9 cellular contexts compared by ENCODE assay signal in genomic region chr20:62368629-62369507, GRCh38. TPM values are rescaled to one million over a fixed set of nuclear protein-coding genes. Genes with fewer than 3 reads are reported as not detected.
DNase-seq lines count a peak whose midpoint lies in the region; ATAC-seq and TF ChIP-seq lines count a peak whose summit lies in the region.
"Had no signal": no experiment of that assay in that cellular context is flagged by ENCODE, and none has a peak within 500 bp of the region (broad histone marks: within the 10 kb centered on the region; RNA-seq: fewer than 3 reads in every experiment).

No MANE protein-coding gene starts in this region.

- peaks cover 6% of the 10 kb centered on the region for H3K79me1 ChIP-seq in mesendoderm (ENCODE audit: low read length)

- DNase-seq in Daoy (ENCODE audit: low read depth) (peak; percentile 82), NCI-H2227 (lab: John Stamatoyannopoulos, UW; ENCODE audit: unreplicated experiment) (peak; percentile 69), dorsolateral prefrontal cortex (peak in 2 of 10 donors; percentile 48 to 63), mesendoderm (peak; percentile 84), NCI-H1436 (lab: John Stamatoyannopoulos, UW) (no peak), UCSD-AML1 (lab: John Stamatoyannopoulos, UW; ENCODE audit: unreplicated experiment) (no peak)
- DNase-seq in activated CD8-positive, alpha-beta memory T cell treated with anti-CD3 and anti-CD28 coated beads, Interleukin-2, amount 50 U/mL, for 4 hours, result no peak

- peaks cover 17% of the 10 kb centered on the region for H3K79me2 ChIP-seq in mesendoderm (ENCODE audit: control insufficient read depth, insufficient read depth, low read length)

- H3K27ac ChIP-seq in dorsolateral prefrontal cortex (peak overlapping the region in 26 of 59 donors; percentile 12 to 87 (median 56)), mesendoderm (ENCODE audit: low read depth, low read length) (peak overlapping the region; percentile 34)
- H3K27ac ChIP-seq: SK-N-MC had no signal

- no peaks in the 10 kb centered on the region for H3K36me3 ChIP-seq in mesendoderm (ENCODE audit: control insufficient read depth, insufficient read depth, low read length)

- no CpG with 5 or more reads among the region's 26 CpGs for WGBS in mesendoderm (ENCODE audit: extremely low coverage, insufficient coverage, low lambda C conversion rate)

- no peak overlapping the region for H2BK15ac ChIP-seq in mesendoderm (replicated peaks; ENCODE audit: low read depth)

- H2BK5ac ChIP-seq in mesendoderm (ENCODE audit: low read length), result no peak overlapping the region

- H3K4me3 ChIP-seq in dorsolateral prefrontal cortex (peak overlapping the region in 54 of 59 donors; percentile 8 to 85 (median 63)), mesendoderm (ENCODE audit: low read length) (no peak overlapping the region)

- no peak overlapping the region for H4K5ac ChIP-seq in mesendoderm (ENCODE audit: low read length)

- H3K4ac ChIP-seq in mesendoderm (ENCODE audit: low read depth, low read length), result no peak overlapping the region

- no peak overlapping the region for H4K8ac ChIP-seq in mesendoderm (ENCODE audit: low read depth, low read length)

- peak overlapping the region; percentile 76 for H3K18ac ChIP-seq in mesendoderm (ENCODE audit: low read length)

- H3K23ac ChIP-seq in mesendoderm (ENCODE audit: low read length), result no peak overlapping the region

- no peaks in the 10 kb centered on the region for H3K27me3 ChIP-seq in dorsolateral prefrontal cortex
- H3K27me3 ChIP-seq in mesendoderm (ENCODE audit: insufficient read depth, low read length, poor library complexity), result no peaks in the 10 kb centered on the region

- H2AK5ac ChIP-seq in mesendoderm (ENCODE audit: low read length), result no peak overlapping the region

- ATAC-seq in HG02870 (IDR thresholded peaks at IDR 0.05; ENCODE audit: unreplicated experiment), result no peak

- intact Hi-C loops in dorsolateral prefrontal cortex (cut with DNase I), result no loop called here

- peak overlapping the region; percentile 64 for H3K4me2 ChIP-seq in mesendoderm (ENCODE audit: low read length)

- peak overlapping the region; percentile 49 for H2BK120ac ChIP-seq in mesendoderm (ENCODE audit: low read depth, low read length)

- peak overlapping the region; percentile 88 for H3K56ac ChIP-seq in mesendoderm (ENCODE audit: low read length)

- H3K9ac ChIP-seq in mesendoderm (ENCODE audit: low read length), result peak overlapping the region; percentile 68

- TF ChIP-seq CTCF in dorsolateral prefrontal cortex (IDR thresholded peaks at IDR 0.05 in 54 of 56, conservative IDR thresholded peaks at IDR 0.05 in 2 of 56; ENCODE audit: low read depth in 1 of 56, partially characterized antibody in 56 of 56), result peak in 42 of 56 donors; percentile 11 to 53 (median 29)

- peaks cover 8% of the 10 kb centered on the region for H3K4me1 ChIP-seq in mesendoderm (ENCODE audit: control insufficient read depth, low read depth, low read length)

RNA-seq across cellular contexts. Expression of gene LAMA5, which starts 1.8 kb away (rescaled TPM):
- 3.1 and 9.6 TPM in 2 replicates for total RNA-seq in Daoy (2014; rRNA removed; shearing (Covaris generic))
- total RNA-seq in dorsolateral prefrontal cortex, result 100 to 1,000 TPM in 30 of 120 experiments, 10 to 100 TPM in 90; 31.1 to 179 (median 80.7) TPM
- 39.1 TPM for polyA plus RNA-seq in mesendoderm (2013, experiment 1 of 2)
- polyA plus RNA-seq in mesendoderm (2013, experiment 2 of 2), result 37.2 TPM

RNA-seq across cellular contexts. Expression of gene RPS21, which starts 18.0 kb away (rescaled TPM):
- 1,690 and 2,894 TPM in 2 replicates for total RNA-seq in Daoy (2014; rRNA removed; shearing (Covaris generic))
- total RNA-seq in dorsolateral prefrontal cortex, result 100 to 1,000 TPM; 411 to 983 (median 581) TPM
- 3,271 TPM for polyA plus RNA-seq in mesendoderm (2013, experiment 1 of 2)
- polyA plus RNA-seq in mesendoderm (2013, experiment 2 of 2), result 3,207 TPM

RNA-seq across cellular contexts. Expression of gene CABLES2, which starts 38.2 kb away (rescaled TPM):
- total RNA-seq in Daoy (2014; rRNA removed; shearing (Covaris generic)), result 2.0 and 3.8 TPM in 2 replicates
- total RNA-seq in dorsolateral prefrontal cortex, result 10 to 100 TPM in 99 of 120 experiments, 1 to 10 TPM in 21; 7.0 to 18.7 (median 11.9) TPM
- polyA plus RNA-seq in mesendoderm (2013, experiment 1 of 2), result 4.4 TPM
- 4.3 TPM for polyA plus RNA-seq in mesendoderm (2013, experiment 2 of 2)

RNA-seq across cellular contexts. Expression of gene RBBP8NL, which starts 58.5 kb away (rescaled TPM):
- not detected in 2 replicates for total RNA-seq in Daoy (2014; rRNA removed; shearing (Covaris generic))
- total RNA-seq in dorsolateral prefrontal cortex, result 1 to 10 TPM in 4 of 120 experiments, under 1 TPM in 56, not detected in 60; 0.14 to 1.7 (median 0.29) TPM
- polyA plus RNA-seq in mesendoderm (2013, experiment 1 of 2), result 0.31 TPM
- 0.36 TPM for polyA plus RNA-seq in mesendoderm (2013, experiment 2 of 2)

Comparison
In these comparisons a context has a peak if more than half of its experiments do, and no peak if none do; other contexts are left out.
1. DNase-seq: peak in Daoy (single experiment), NCI-H2227 (single experiment) and mesendoderm (single experiment); none in NCI-H1436 (single experiment), UCSD-AML1 (single experiment) and activated CD8-positive, alpha-beta memory T cell treated with anti-CD3 and anti-CD28 coated beads, Interleukin-2, amount 50 U/mL, for 4 hours (single experiment).